ENCODE assay signal across 1 cellular context in the genomic region with DNA sequence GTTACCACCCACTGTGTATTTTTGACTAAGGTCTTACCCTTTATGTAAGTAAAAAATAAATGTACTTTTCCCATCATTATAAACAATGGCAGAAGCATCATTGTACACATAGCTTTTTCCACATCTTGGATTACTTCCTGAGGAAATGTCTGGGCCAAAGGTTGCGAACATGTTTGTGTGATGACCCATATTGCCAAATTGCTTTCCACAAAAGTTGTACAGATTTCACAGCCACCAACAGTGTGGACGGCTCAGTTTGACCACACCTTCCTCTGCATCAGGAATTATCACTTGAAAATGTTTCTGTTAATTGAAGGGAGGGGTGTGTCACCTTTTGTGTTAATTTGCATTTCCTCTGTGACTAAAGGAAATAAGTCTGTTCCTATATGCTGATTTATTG.
TF ChIP-seq lines count a peak whose summit lies in the region.

No MANE protein-coding gene starts in this region.

TF ChIP-seq in HepG2, 621 proteins besides CTCF, POLR2A, EP300 and RAD21 (continued from another document):
- TF ChIP-seq, protein P1, sequence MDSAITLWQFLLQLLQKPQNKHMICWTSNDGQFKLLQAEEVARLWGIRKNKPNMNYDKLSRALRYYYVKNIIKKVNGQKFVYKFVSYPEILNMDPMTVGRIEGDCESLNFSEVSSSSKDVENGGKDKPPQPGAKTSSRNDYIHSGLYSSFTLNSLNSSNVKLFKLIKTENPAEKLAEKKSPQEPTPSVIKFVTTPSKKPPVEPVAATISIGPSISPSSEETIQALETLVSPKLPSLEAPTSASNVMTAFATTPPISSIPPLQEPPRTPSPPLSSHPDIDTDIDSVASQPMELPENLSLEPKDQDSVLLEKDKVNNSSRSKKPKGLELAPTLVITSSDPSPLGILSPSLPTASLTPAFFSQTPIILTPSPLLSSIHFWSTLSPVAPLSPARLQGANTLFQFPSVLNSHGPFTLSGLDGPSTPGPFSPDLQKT (CRISPR knock-in tag; IDR thresholded peaks at IDR 0.05; ENCODE audit: borderline replicate concordance) = no peak
- TF ChIP-seq PPARG (CRISPR knock-in tag; conservative IDR thresholded peaks at IDR 0.05) (0 out of 2 replicates have a peak, but pooled peaks have one; percentile 46), ZNF205 (CRISPR knock-in tag; IDR thresholded peaks at IDR 0.05) (no peak), ZNF207 (IDR thresholded peaks at IDR 0.05; ENCODE audit: borderline replicate concordance) (no peak)
